Comparison of ENCODE assay signal across 27 cellular contexts in genomic region chr12:85659754-85660530, GRCh38.
"Had no signal": no experiment of that assay in that cellular context is flagged by ENCODE, and none has a peak within 500 bp of the region (broad histone marks: within the 10 kb centered on the region; RNA-seq: fewer than 3 reads in every experiment).

No MANE protein-coding gene starts in this region.

- H3K4me3 ChIP-seq: stomach, suprapubic skin, testis, thoracic aorta, thyroid gland, tibial artery, tibial nerve, transverse colon, upper lobe of left lung, upper lobe of right lung, uterus, vagina had no signal

- ATAC-seq: stimulated activated effector memory CD8-positive, alpha-beta T cell treated with anti-CD3 and anti-CD28 coated beads, Interleukin-12 subunit alpha, Interleukin-12 subunit beta, amount 100 ng/mL, for 72 hours; stimulated activated memory B cell treated with anti-CD40 and anti-IgM and Interleukin-4, amounts not matched to agents 10 μg/mL and 1 μg/mL and 100 μg/mL, for 72 hours; stimulated activated naive B cell treated with anti-CD40 and anti-IgM and Interleukin-4, amounts not matched to agents 10 μg/mL and 1 μg/mL and 100 μg/mL, for 72 hours; stimulated activated naive CD8-positive, alpha-beta T cell treated with anti-CD3 and anti-CD28 coated beads, Interleukin-15, amount 100 ng/mL, for 72 hours; stimulated activated naive CD8-positive, alpha-beta T cell treated with anti-CD3 and anti-CD28 coated beads, Interleukin-15, Interleukin-2, amounts not matched to agents 100 U/mL and 50 U/mL, for 24 hours; upper lobe of right lung had no signal

- H3K27ac ChIP-seq: stomach, suprapubic skin, testis, thoracic aorta, thyroid gland, tibial artery, tibial nerve, transverse colon, upper lobe of left lung, upper lobe of right lung, uterus, vagina had no signal

- H3K27me3 ChIP-seq: stomach, suprapubic skin, testis, thyroid gland, tibial artery, tibial nerve, transverse colon, upper lobe of left lung, upper lobe of right lung, uterus, vagina had no signal

- DNase-seq: stimulated activated CD4-positive, alpha-beta T cell treated with anti-CD3 and anti-CD28 coated beads, Interleukin-2, amount 100 ng/mL, for 48 hours; stimulated activated CD4-positive, alpha-beta T cell treated with anti-CD3 and anti-CD28 coated beads, Interleukin-4, amount 100 ng/mL, for 1 hour; stimulated activated CD4-positive, alpha-beta T cell treated with anti-CD3 and anti-CD28 coated beads, Interleukin-4, amount 100 ng/mL, for 24 hours; stimulated activated CD4-positive, alpha-beta T cell treated with anti-CD3 and anti-CD28 coated beads, Interleukin-4, amount 100 ng/mL, for 4 hours; stimulated activated CD8-positive, alpha-beta memory T cell treated with anti-CD3 and anti-CD28 coated beads, Interleukin-4, amount 100 ng/mL, for 48 hours; stimulated activated naive B cell treated with anti-CD40 and anti-IgM and Interleukin-4, amounts not matched to agents 10 μg/mL and 1 μg/mL and 100 μg/mL, for 72 hours; stimulated activated naive CD4-positive, alpha-beta T cell; stimulated activated naive CD4-positive, alpha-beta T cell treated with Interleukin-2 at 50 U/mL for 16 hours; stimulated activated naive CD8-positive, alpha-beta T cell treated with anti-CD3 and anti-CD28 coated beads, Interleukin-15, amount 100 ng/mL, for 72 hours; stimulated activated naive CD8-positive, alpha-beta T cell treated with anti-CD3 and anti-CD28 coated beads, Interleukin-15, Interleukin-2, amounts not matched to agents 100 U/mL and 50 U/mL, for 24 hours; stomach; substantia nigra; testis; thyroid gland; tibial artery; transverse colon; trophoblast cell; upper lobe of left lung; upper lobe of right lung; uterus had no signal

- FAIRE-seq: urothelium cell line had no signal

- H3K36me3 ChIP-seq: stomach, suprapubic skin, thoracic aorta, thyroid gland, tibial artery, tibial nerve, transverse colon, upper lobe of left lung, upper lobe of right lung, uterus, vagina had no signal

- H3K9me3 ChIP-seq: suprapubic skin, testis, thoracic aorta, thyroid gland, transverse colon, upper lobe of right lung, uterus had no signal

- H3K4me1 ChIP-seq: stomach, suprapubic skin, testis, thyroid gland, tibial artery, tibial nerve, transverse colon, upper lobe of left lung, upper lobe of right lung, uterus, vagina had no signal
